In genomic region chr12:119183942-119184695, GRCh38 we compare ENCODE assay signal across 17 cellular contexts. TPM values are rescaled to one million over a fixed set of nuclear protein-coding genes. Genes with fewer than 3 reads are reported as not detected.
DNase-seq lines count a peak whose midpoint lies in the region; ATAC-seq and TF ChIP-seq lines count a peak whose summit lies in the region.
"Had no signal": no experiment of that assay in that cellular context is flagged by ENCODE, and none has a peak within 500 bp of the region (broad histone marks: within the 10 kb centered on the region; RNA-seq: fewer than 3 reads in every experiment).

No MANE protein-coding gene starts in this region.

- H3K4me2 ChIP-seq in trophoblast cell (ENCODE audit: low read length) = no peak overlapping the region

- H3K23ac ChIP-seq in trophoblast cell (ENCODE audit: low read length) = no peak overlapping the region

- no peak overlapping the region for H2BK5ac ChIP-seq in trophoblast cell (ENCODE audit: low read depth, low read length, poor library complexity)

- no peak overlapping the region for H2BK120ac ChIP-seq in trophoblast cell (ENCODE audit: insufficient read depth, low read length, poor library complexity)

- no peak overlapping the region for H2BK12ac ChIP-seq in trophoblast cell (ENCODE audit: low read length)

- intact Hi-C loops in right cardiac atrium (cut with DNase I) = loop anchor here in 1 of 4 donors (10.0 kb wide), 1 partner anchor 69 kb away; no protein-coding TSS in a partner anchor
- intact Hi-C loops in upper lobe of right lung (cut with DNase I) = no loop called here

- TF ChIP-seq CTCF in coronary artery (IDR thresholded peaks at IDR 0.05) = no peak
- TF ChIP-seq CTCF in upper lobe of right lung (IDR thresholded peaks at IDR 0.05) = no peak

- H2AFZ ChIP-seq in trophoblast cell (ENCODE audit: insufficient read depth, low read length, poor library complexity) = no peak overlapping the region

- H3K79me2 ChIP-seq in trophoblast cell (ENCODE audit: control insufficient read depth, insufficient read depth, low read length, poor library complexity) = peaks cover 16% of the 10 kb centered on the region

- H3K27ac ChIP-seq in coronary artery = peak overlapping the region; percentile 95 to 97
- H3K27ac ChIP-seq in right cardiac atrium (ENCODE audit: low read length) = peak overlapping the region; percentile 85
- peak overlapping the region; percentile 7 for H3K27ac ChIP-seq in trophoblast cell (ENCODE audit: low read depth, low read length)
- H3K27ac ChIP-seq in upper lobe of right lung = peak overlapping the region; percentile 43
- H3K27ac ChIP-seq: SJSA1 had no signal

- peaks cover 16 to 29% of the 10 kb centered on the region in 2 experiments for H3K36me3 ChIP-seq in trophoblast cell (ENCODE audit: control insufficient read depth in 1 of 2, insufficient read depth in 2 of 2, low read length in 2 of 2)
- H3K36me3 ChIP-seq in upper lobe of right lung = peaks cover 15% of the 10 kb centered on the region
- H3K36me3 ChIP-seq: BE2C, SJSA1 had no signal

- DNase-seq in coronary artery (ENCODE audit: low spot score) (no peak), right cardiac atrium (peak; percentile 48 to 78 (median 74)), trophoblast cell (peak in 1 of 2 donors; percentile 30), upper lobe of right lung (no peak), COLO668 (lab: John Stamatoyannopoulos, UW; ENCODE audit: unreplicated experiment) (no peak)
- DNase-seq in stimulated activated CD4-positive, alpha-beta T cell treated with anti-CD3 and anti-CD28 coated beads, Interleukin-2, amount 100 ng/mL, for 48 hours = no peak
- DNase-seq: activated CD4-positive, alpha-beta T cell treated with anti-CD3 and anti-CD28 coated beads, Interleukin-2, amount 10 ng/mL, durations not matched to agents 7 days and 5 days; activated naive CD4-positive, alpha-beta T cell treated with anti-CD3 and anti-CD28 coated beads for 36 hours; activated T-cell treated with anti-CD3 and anti-CD28 coated beads for 4 hours; BE2C; H7; naive thymus-derived CD8-positive, alpha-beta T cell; NCI-H1694 treated with DMSO at 0.1 percent for 48 hours; NCI-H510A had no signal

- 61% methylated on average over 9 of the region's 9 CpGs for WGBS in right cardiac atrium
- WGBS in trophoblast cell (ENCODE audit: extremely low coverage, insufficient coverage, insufficient read length) = no CpG with 5 or more reads among the region's 9 CpGs

- H4K8ac ChIP-seq in trophoblast cell (ENCODE audit: low read depth, low read length) = no peak overlapping the region

- no peak overlapping the region for H4K12ac ChIP-seq in trophoblast cell (ENCODE audit: low read depth, low read length)

- H3K9me3 ChIP-seq in right cardiac atrium (ENCODE audit: control insufficient read depth, low read length) (no peaks in the 10 kb centered on the region), trophoblast cell (ENCODE audit: insufficient read depth, low read depth, low read length) (no peaks in the 10 kb centered on the region), upper lobe of right lung (no peaks in the 10 kb centered on the region)
- H3K9me3 ChIP-seq: BE2C, SJSA1 had no signal

- no peak overlapping the region for H3K9ac ChIP-seq in trophoblast cell (ENCODE audit: low read length)

- H2AK5ac ChIP-seq in trophoblast cell (ENCODE audit: low read length) = no peak overlapping the region

- H3K4me3 ChIP-seq in coronary artery (peak overlapping the region; percentile 63), right cardiac atrium (ENCODE audit: low read length) (peak overlapping the region; percentile 56), trophoblast cell (ENCODE audit: low read depth, low read length) (no peak overlapping the region), upper lobe of right lung (peak overlapping the region; percentile 77)
- H3K4me3 ChIP-seq: GM12878, SJSA1 had no signal

- H3K4me1 ChIP-seq in right cardiac atrium (ENCODE audit: control insufficient read depth, insufficient read depth, low read length) = peaks cover 10% of the 10 kb centered on the region
- peaks cover 12 to 15% of the 10 kb centered on the region in 2 experiments for H3K4me1 ChIP-seq in trophoblast cell (ENCODE audit: control insufficient read depth in 1 of 2, insufficient read depth in 2 of 2, low read length in 2 of 2)
- H3K4me1 ChIP-seq in upper lobe of right lung = peaks cover 55% of the 10 kb centered on the region
- H3K4me1 ChIP-seq: BE2C had no signal

- H4K91ac ChIP-seq in trophoblast cell (ENCODE audit: low read depth, low read length) = no peak overlapping the region

- ATAC-seq in right cardiac atrium = peak; percentile 30 to 60
- no peak for ATAC-seq in upper lobe of right lung
- ATAC-seq in HG02981 (IDR thresholded peaks at IDR 0.05; ENCODE audit: unreplicated experiment) = no peak
- ATAC-seq: GM12878; naive thymus-derived CD8-positive, alpha-beta T cell had no signal

- no peak overlapping the region for H3K14ac ChIP-seq in trophoblast cell (ENCODE audit: low read length)

- H3K18ac ChIP-seq in trophoblast cell (ENCODE audit: low read length) = no peak overlapping the region

- peak overlapping the region; percentile 42 for H3K4ac ChIP-seq in trophoblast cell (ENCODE audit: low read depth, low read length)

- peaks cover 19% of the 10 kb centered on the region for H3K79me1 ChIP-seq in trophoblast cell (ENCODE audit: low read length)

- H3K27me3 ChIP-seq in right cardiac atrium (ENCODE audit: control insufficient read depth, insufficient read depth) = no peaks in the 10 kb centered on the region
- no peaks in the 10 kb centered on the region for H3K27me3 ChIP-seq in trophoblast cell (ENCODE audit: insufficient read depth, low read length)
- no peaks in the 10 kb centered on the region for H3K27me3 ChIP-seq in upper lobe of right lung
- H3K27me3 ChIP-seq: BE2C, SJSA1 had no signal

RNA-seq across cellular contexts. Expression of gene HSPB8, which starts 5.4 kb away (rescaled TPM):
- 100 to 1,000 TPM; 452 to 572 (median 520) TPM for total RNA-seq in right cardiac atrium
- 567 TPM for polyA plus RNA-seq in right cardiac atrium
- polyA plus RNA-seq in trophoblast cell (2013) = 373 and 404 TPM in 2 replicates
- 70.0 TPM for total RNA-seq in upper lobe of right lung
- total RNA-seq: activated CD4-positive, alpha-beta T cell treated with anti-CD3 and anti-CD28 coated beads, Interleukin-2, amount 10 ng/mL, durations not matched to agents 7 days and 5 days; activated naive CD4-positive, alpha-beta T cell treated with anti-CD3 and anti-CD28 coated beads for 36 hours; naive thymus-derived CD8-positive, alpha-beta T cell had no signal
- polyA plus RNA-seq: GM12878; naive thymus-derived CD8-positive, alpha-beta T cell had no signal

Comparison
In these comparisons a context has a peak if more than half of its experiments do, and no peak if none do; other contexts are left out.
1. DNase-seq: peak in right cardiac atrium (3 of 3); none in coronary artery (single experiment), upper lobe of right lung (single experiment), COLO668 (single experiment) and stimulated activated CD4-positive, alpha-beta T cell treated with anti-CD3 and anti-CD28 coated beads, Interleukin-2, amount 100 ng/mL, for 48 hours (0 of 2).
2. H3K27ac ChIP-seq: peak in every context shown above with its lines; median percentile 96 in coronary artery; 85 in right cardiac atrium; 43 in upper lobe of right lung; 7 in trophoblast cell.
3. ATAC-seq: peak in right cardiac atrium (2 of 2); none in upper lobe of right lung (single experiment) and HG02981 (single experiment).